Comparison of ENCODE assay signal across 27 cellular contexts in genomic region chr11:134845474-134846435, GRCh38.
"Had no signal": no experiment of that assay in that cellular context is flagged by ENCODE, and none has a peak within 500 bp of the region (broad histone marks: within the 10 kb centered on the region; RNA-seq: fewer than 3 reads in every experiment).

No MANE protein-coding gene starts in this region.

- H3K4me3 ChIP-seq: ascending aorta, body of pancreas, MG63, Peyer's patch had no signal

- H3K27ac Mint-ChIP-seq: activated CD4-positive, alpha-beta T cell treated with anti-CD3 and anti-CD28 coated beads, Interleukin-2, amount 10 ng/mL, durations not matched to agents 24 days and 14 days; activated naive CD8-positive, alpha-beta T cell treated with anti-CD3 and anti-CD28 coated beads, Interleukin-2, amount 50 U/mL, for 24 hours; T-helper 1 cell treated with Interleukin-12 subunit alpha and Interleukin-12 subunit beta and Interleukin-4 antibody, amounts not matched to agents 30 μg/mL and 1 μg/mL, for 36 hours; WTC11 had no signal

- H3K36me3 Mint-ChIP-seq: WTC11 had no signal

- H3K36me3 ChIP-seq: ascending aorta, MG63, Peyer's patch had no signal

- H3K9me3 ChIP-seq: ascending aorta, body of pancreas, MG63, Peyer's patch had no signal

- H3K4me1 ChIP-seq: ascending aorta, body of pancreas, Peyer's patch had no signal

- H3K4me3 Mint-ChIP-seq: activated CD4-positive, alpha-beta T cell treated with anti-CD3 and anti-CD28 coated beads, Interleukin-2, amount 10 ng/mL, durations not matched to agents 24 days and 14 days; activated naive CD8-positive, alpha-beta T cell treated with anti-CD3 and anti-CD28 coated beads, Interleukin-2, amount 50 U/mL, for 24 hours; activated T-cell treated with anti-CD3 and anti-CD28 coated beads, Interleukin-2, amount 50 U/mL, for 4 hours; central memory CD8-positive, alpha-beta T cell; T-helper 1 cell treated with Interleukin-12 subunit alpha and Interleukin-12 subunit beta and Interleukin-4 antibody, amounts not matched to agents 30 μg/mL and 1 μg/mL, for 36 hours; WTC11 had no signal

- H3K4me1 Mint-ChIP-seq: activated CD4-positive, alpha-beta T cell treated with anti-CD3 and anti-CD28 coated beads, Interleukin-2, amount 10 ng/mL, durations not matched to agents 24 days and 14 days; activated naive CD8-positive, alpha-beta T cell treated with anti-CD3 and anti-CD28 coated beads, Interleukin-2, amount 50 U/mL, for 24 hours; central memory CD8-positive, alpha-beta T cell; WTC11 had no signal

- H3K27ac ChIP-seq: ascending aorta, body of pancreas, Peyer's patch had no signal

- H3K9me3 Mint-ChIP-seq: activated CD4-positive, alpha-beta T cell treated with anti-CD3 and anti-CD28 coated beads, Interleukin-2, amount 10 ng/mL, durations not matched to agents 24 days and 14 days; activated naive CD8-positive, alpha-beta T cell treated with anti-CD3 and anti-CD28 coated beads, Interleukin-2, amount 50 U/mL, for 24 hours; activated T-cell treated with anti-CD3 and anti-CD28 coated beads, Interleukin-2, amount 50 U/mL, for 4 hours; central memory CD8-positive, alpha-beta T cell; T-helper 1 cell treated with Interleukin-12 subunit alpha and Interleukin-12 subunit beta and Interleukin-4 antibody, amounts not matched to agents 30 μg/mL and 1 μg/mL, for 36 hours had no signal

- ATAC-seq: activated naive CD8-positive, alpha-beta T cell treated with anti-CD3 and anti-CD28 coated beads, Interleukin-2, amount 50 U/mL, for 24 hours; activated T-cell treated with anti-CD3 and anti-CD28 coated beads, Interleukin-2, amount 50 U/mL, for 4 hours; body of pancreas; WTC11 had no signal

- DNase-seq: activated CD4-positive, alpha-beta T cell treated with anti-CD3 and anti-CD28 coated beads for 1 hour; activated CD4-positive, alpha-beta T cell treated with anti-CD3 and anti-CD28 coated beads, Interleukin-2, amount 10 ng/mL, durations not matched to agents 24 days and 14 days; activated CD4-positive, alpha-beta T cell treated with anti-CD3 and anti-CD28 coated beads, Interleukin-2, amount 50 U/mL, for 48 hours; activated gamma-delta T cell treated with Interleukin-2 at 50 U/mL for 16 hours; activated naive CD4-positive, alpha-beta T cell treated with anti-CD3 and anti-CD28 coated beads, Interleukin-2, amount 50 U/mL, for 16 hours; activated naive CD8-positive, alpha-beta T cell treated with anti-CD3 and anti-CD28 coated beads, Interleukin-2, amount 50 U/mL, for 24 hours; activated T-cell treated with anti-CD3 and anti-CD28 coated beads, Interleukin-2, amount 50 U/mL, for 4 hours; amniotic stem cell; body of pancreas; MG63; MV-4-11; NCI-H1092 treated with DMSO at 0.1 percent for 48 hours; NCI-H1436; NCI-H1694 treated with DMSO at 0.1 percent for 48 hours; NCI-H2029 treated with DMSO at 0.1 percent for 48 hours; NCI-H345; NCI-H510A; NCI-H526 treated with DMSO at 0.1 percent for 48 hours; NCI-H82; NK-92 treated with Interleukin-12 subunit alpha and Interleukin-12 subunit beta, amount 100 ng/mL, for 24 hours; OCI-M1; Peyer's patch; SHP77 treated with DMSO at 0.1 percent for 48 hours had no signal

- H3K27me3 ChIP-seq: ascending aorta, body of pancreas, Peyer's patch had no signal
